12 cellular contexts compared by ENCODE assay signal in the genomic region with DNA sequence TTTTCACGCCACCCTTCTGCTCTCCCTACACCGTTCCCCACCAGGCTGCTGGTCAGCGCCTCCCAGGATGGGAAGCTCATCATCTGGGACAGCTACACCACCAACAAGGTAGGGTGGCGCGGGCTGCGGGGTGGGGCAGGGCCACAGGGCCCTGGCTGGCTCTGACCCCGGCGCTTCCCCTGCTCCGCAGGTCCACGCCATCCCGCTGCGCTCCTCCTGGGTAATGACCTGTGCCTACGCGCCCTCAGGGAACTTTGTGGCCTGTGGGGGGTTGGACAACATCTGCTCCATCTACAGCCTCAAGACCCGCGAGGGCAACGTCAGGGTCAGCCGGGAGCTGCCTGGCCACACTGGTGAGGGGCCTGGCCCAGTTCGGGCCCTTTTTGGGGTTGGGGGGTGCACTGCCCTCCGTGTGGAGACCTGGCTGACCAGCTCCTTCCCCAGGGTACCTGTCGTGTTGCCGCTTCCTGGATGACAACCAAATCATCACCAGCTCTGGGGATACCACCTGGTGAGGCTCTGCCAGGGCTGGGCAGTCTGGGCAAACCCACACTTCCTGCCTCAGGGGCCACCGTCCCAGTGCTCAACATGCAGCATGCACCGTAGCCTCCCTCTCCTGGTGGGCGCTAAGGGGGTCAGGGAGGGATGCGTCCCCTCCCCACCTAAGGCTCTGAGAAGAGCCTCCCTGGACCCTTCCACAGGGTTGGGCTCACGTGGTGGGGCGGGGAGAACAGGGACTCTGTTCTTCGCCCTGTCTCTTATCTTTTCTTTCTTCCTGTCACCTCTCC. TPM values are rescaled to one million over a fixed set of nuclear protein-coding genes. Genes with fewer than 3 reads are reported as not detected.
DNase-seq lines count a peak whose midpoint lies in the region; ATAC-seq and TF ChIP-seq lines count a peak whose summit lies in the region.
"Had no signal": no experiment of that assay in that cellular context is flagged by ENCODE, and none has a peak within 500 bp of the region (broad histone marks: within the 10 kb centered on the region; RNA-seq: fewer than 3 reads in every experiment).

No MANE protein-coding gene starts in this region.

- H3K9me2 ChIP-seq in GM23248 (ENCODE audit: insufficient read depth), result no peaks in the 10 kb centered on the region

- H3K36me3 ChIP-seq in BLaER1 (peaks cover 62% of the 10 kb centered on the region), adrenal gland (replicated peaks in 1 of 2) (peaks cover 0 to 52% of the 10 kb centered on the region in 2 donors), endodermal cell (ENCODE audit: control insufficient read depth, insufficient read depth, low read length) (peaks cover 45% of the 10 kb centered on the region), GM23248 (ENCODE audit: low read depth) (peaks cover 4% of the 10 kb centered on the region; the same call in 1 of the 2 replicates)

- H3K4me1 Mint-ChIP-seq in nephron (peaks cover 5% of the 10 kb centered on the region), endodermal cell (peaks cover 5% of the 10 kb centered on the region)

- H4K20me1 ChIP-seq in BLaER1 (peaks cover 80% of the 10 kb centered on the region), GM23248 (ENCODE audit: insufficient read depth) (no peaks in the 10 kb centered on the region)

- 85 to 90% (median 86%) methylated on average over 20 to 29 of the region's 29 CpGs for WGBS in adrenal gland, 4 donors
- WGBS in endodermal cell (ENCODE audit: insufficient coverage in 1 of 2, insufficient read length in 1 of 2), 2 experiments, result 94 to 97% methylated on average over 9 to 29 of the region's 29 CpGs
- 87 to 90% methylated on average over 21 to 29 of the region's 29 CpGs for WGBS in GM23248 (ENCODE audit: low coverage in 1 of 2, low lambda C conversion rate in 2 of 2, missing lambda C conversion rate in 2 of 2), 2 experiments

- H3K4me3 ChIP-seq in BLaER1 (no peak overlapping the region), adrenal gland (no peak overlapping the region), endodermal cell (ENCODE audit: low read length) (no peak overlapping the region), GM23248 (no peak overlapping the region)

- no peaks in the 10 kb centered on the region for H3F3A ChIP-seq in GM23248 (ENCODE audit: insufficient read depth)

- no peak for TF ChIP-seq POLR2A in adrenal gland (IDR thresholded peaks at IDR 0.05)

- H3K4me1 ChIP-seq in BLaER1, result peaks cover 31% of the 10 kb centered on the region
- H3K4me1 ChIP-seq in adrenal gland (replicated peaks in 1 of 2), result peaks cover 10 to 35% of the 10 kb centered on the region in 2 donors
- H3K4me1 ChIP-seq in endodermal cell (ENCODE audit: control insufficient read depth, insufficient read depth, low read length), result no peaks in the 10 kb centered on the region
- no peaks in the 10 kb centered on the region for H3K4me1 ChIP-seq in GM23248 (ENCODE audit: insufficient read depth)

- DNase-seq in GM13977 (ENCODE audit: low spot score), result peak; percentile 21
- DNase-seq in adrenal gland, result peak in 5 of 7 donors; percentile 25 to 58 (median 30)
- DNase-seq in endodermal cell, result no peak
- no peak for DNase-seq in GM23248
- DNase-seq: COR-L47, Karpas-422 had no signal

- H2AFZ ChIP-seq in GM23248, result no peak overlapping the region

- H3K27me3 Mint-ChIP-seq in nephron (ENCODE audit: low read depth) (no peaks in the 10 kb centered on the region), endodermal cell (ENCODE audit: insufficient read depth) (peaks cover 5% of the 10 kb centered on the region)

- peak overlapping the region; percentile 85 to 88 (median 86) for H3K4me3 Mint-ChIP-seq in nephron
- no peak overlapping the region for H3K4me3 Mint-ChIP-seq in endodermal cell

- H3K27ac ChIP-seq in BLaER1 (peak overlapping the region; percentile 35; the same call in 1 of the 2 replicates), adrenal gland (no peak overlapping the region), endodermal cell (ENCODE audit: low read depth, low read length) (no peak overlapping the region), GM23248 (no peak overlapping the region)

- intact Hi-C loops in adrenal gland (cut with DNase I), result loop anchor here in 1 of 2 donors (5.0 kb wide), 1 partner anchor 95 kb away; no protein-coding TSS in a partner anchor

- H3K27me3 ChIP-seq in BLaER1 (no peaks in the 10 kb centered on the region), adrenal gland (no peaks in the 10 kb centered on the region), endodermal cell (ENCODE audit: control insufficient read depth, insufficient read depth, low read length, poor library complexity, severe bottlenecking) (no peaks in the 10 kb centered on the region), GM23248 (replicated peaks; ENCODE audit: insufficient read depth) (no peaks in the 10 kb centered on the region)
- H3K27me3 ChIP-seq: heart left ventricle had no signal

- H3K9ac ChIP-seq in BLaER1 (0 out of 2 replicates have a peak overlapping the region, but pooled peaks have one; percentile 61), endodermal cell (ENCODE audit: extremely low read depth, low read length, poor library complexity, severe bottlenecking) (no peak overlapping the region), GM23248 (no peak overlapping the region)

- peaks cover 37% of the 10 kb centered on the region for H3K79me2 ChIP-seq in GM23248 (ENCODE audit: insufficient read depth)

- TF ChIP-seq CTCF in GM13977 (IDR thresholded peaks at IDR 0.05; ENCODE audit: extremely low read depth, insufficient read depth, missing control alignments) (no peak), adrenal gland (IDR thresholded peaks at IDR 0.05) (no peak), nephron (IDR thresholded peaks at IDR 0.05; ENCODE audit: unreplicated experiment in 3 of 3) (no peak), endodermal cell (conservative IDR thresholded peaks at IDR 0.05) (no peak)

- H3K4me2 ChIP-seq in BLaER1, result peak overlapping the region; percentile 93; the same call in 1 of the 2 replicates
- H3K4me2 ChIP-seq in GM23248 (ENCODE audit: unreplicated experiment), result no peak overlapping the region

- in situ Hi-C loops in GM13977 (cut with MboI; ENCODE audit: low pct_unique_long_range_greater_than_20kb, low sequenced_read_pairs, unreplicated experiment), result no loop called here
- in situ Hi-C loops in GM23248 (cut with MboI), result no loop called here

- ATAC-seq in GM18873 (IDR thresholded peaks at IDR 0.05; ENCODE audit: low FRiP score, unreplicated experiment), result no peak
- ATAC-seq in GM19397 (IDR thresholded peaks at IDR 0.05; ENCODE audit: unreplicated experiment), result no peak
- ATAC-seq: heart left ventricle, sciatic nerve had no signal

- H3K9me3 Mint-ChIP-seq in nephron, result no peaks in the 10 kb centered on the region
- H3K9me3 Mint-ChIP-seq in endodermal cell, result no peaks in the 10 kb centered on the region

- H3K36me3 Mint-ChIP-seq in nephron (ENCODE audit: low read depth) (peaks cover 26% of the 10 kb centered on the region), endodermal cell (ENCODE audit: low read depth) (peaks cover 27% of the 10 kb centered on the region)

- H3K9me3 ChIP-seq in BLaER1 (no peaks in the 10 kb centered on the region), adrenal gland (replicated peaks in 1 of 3) (no peaks in the 10 kb centered on the region), endodermal cell (ENCODE audit: control insufficient read depth, low read length) (no peaks in the 10 kb centered on the region), GM23248 (ENCODE audit: low read depth) (no peaks in the 10 kb centered on the region)
- H3K9me3 ChIP-seq: heart left ventricle had no signal

- H3K27ac Mint-ChIP-seq in nephron (peak overlapping the region; percentile 14 to 78 (median 65)), endodermal cell (no peak overlapping the region)

RNA-seq across cellular contexts. Expression of a gene that starts 4.0 kb away (rescaled TPM):
- total RNA-seq in adrenal gland (100 to 1,000 TPM; 152 to 365 (median 297) TPM), endodermal cell (100 to 1,000 TPM; 197 to 230 TPM)
- polyA plus RNA-seq in adrenal gland (100 to 1,000 TPM; 105 to 139 (median 105) TPM), GM23248 (2016; fragmentation: Nextera tagmentation; extraction: Ambion mirVana) (130 and 132 TPM in 2 replicates)
- 186 TPM for polyA plus RNA-seq in endodermal cell (2013, experiment 1 of 2)
- polyA plus RNA-seq in endodermal cell (2013, experiment 2 of 2), result 184 TPM
- 65.6 and 89.8 TPM in 2 replicates for total RNA-seq in GM23248 (2014; rRNA removed; shearing (Covaris generic))

RNA-seq across cellular contexts. Expression of a gene that starts 16.5 kb away (rescaled TPM):
- total RNA-seq in adrenal gland (10 to 100 TPM; 19.1 to 62.2 (median 25.9) TPM), endodermal cell (100 to 1,000 TPM in 1 of 2 donors, 10 to 100 TPM in 1; 90.0 to 101 TPM)
- polyA plus RNA-seq in adrenal gland (100 to 1,000 TPM in 1 of 3 donors, 10 to 100 TPM in 1, 1 to 10 TPM in 1; 5.4 to 167 (median 49.8) TPM), GM23248 (2016; fragmentation: Nextera tagmentation; extraction: Ambion mirVana) (6.4 and 7.4 TPM in 2 replicates)
- polyA plus RNA-seq in endodermal cell (2013, experiment 1 of 2), result 58.7 TPM
- polyA plus RNA-seq in endodermal cell (2013, experiment 2 of 2), result 48.4 TPM
- total RNA-seq in GM23248 (2014; rRNA removed; shearing (Covaris generic)), result 15.6 and 19.5 TPM in 2 replicates

RNA-seq across cellular contexts. Expression of a gene that starts 21.3 kb away (rescaled TPM):
- total RNA-seq in adrenal gland (1 to 10 TPM in 3 of 8 donors, not detected in 5; 1.9 to 3.8 (median 2.4) TPM), endodermal cell (not detected)
- polyA plus RNA-seq in adrenal gland (1 to 10 TPM in 2 of 3 donors, under 1 TPM in 1; 0.64 to 5.1 (median 2.5) TPM), GM23248 (2016; fragmentation: Nextera tagmentation; extraction: Ambion mirVana) (not detected in 2 replicates)
- 5.3 TPM for polyA plus RNA-seq in endodermal cell (2013, experiment 1 of 2)
- polyA plus RNA-seq in endodermal cell (2013, experiment 2 of 2), result 4.4 TPM
- not detected in 2 replicates for total RNA-seq in GM23248 (2014; rRNA removed; shearing (Covaris generic))
- total RNA-seq: heart left ventricle, sciatic nerve had no signal
- polyA plus RNA-seq: heart left ventricle had no signal

RNA-seq across cellular contexts. Expression of a gene that starts 28.4 kb away (rescaled TPM):
- total RNA-seq in adrenal gland (10 to 100 TPM in 7 of 8 donors, 1 to 10 TPM in 1; 8.7 to 60.9 (median 34.2) TPM), endodermal cell (10 to 100 TPM; 51.7 to 59.2 TPM)
- polyA plus RNA-seq in adrenal gland (10 to 100 TPM; 24.8 to 48.5 (median 27.1) TPM), GM23248 (2016; fragmentation: Nextera tagmentation; extraction: Ambion mirVana) (63.4 and 67.9 TPM in 2 replicates)
- polyA plus RNA-seq in endodermal cell (2013, experiment 1 of 2), result 49.0 TPM
- 43.2 TPM for polyA plus RNA-seq in endodermal cell (2013, experiment 2 of 2)
- 31.3 and 35.2 TPM in 2 replicates for total RNA-seq in GM23248 (2014; rRNA removed; shearing (Covaris generic))

RNA-seq across cellular contexts. Expression of a gene that starts 36.1 kb away (rescaled TPM):
- total RNA-seq in adrenal gland (1 to 10 TPM in 4 of 8 donors, under 1 TPM in 4; 0.24 to 2.9 (median 1.1) TPM), endodermal cell (1 to 10 TPM; 1.4 to 2.1 TPM)
- polyA plus RNA-seq in adrenal gland (1 to 10 TPM in 2 of 3 donors, under 1 TPM in 1; 0.88 to 2.1 (median 1.1) TPM), GM23248 (2016; fragmentation: Nextera tagmentation; extraction: Ambion mirVana) (0.28 and 0.79 TPM in 2 replicates)
- polyA plus RNA-seq in endodermal cell (2013, experiment 1 of 2), result 1.7 TPM
- 1.2 TPM for polyA plus RNA-seq in endodermal cell (2013, experiment 2 of 2)
- total RNA-seq in GM23248 (2014; rRNA removed; shearing (Covaris generic)), result 0.11 and 0.51 TPM in 2 replicates

Comparison
In these comparisons a context has a peak if more than half of its experiments do, and no peak if none do; other contexts are left out.
1. DNase-seq: peak in GM13977 (single experiment) and adrenal gland (5 of 7); none in endodermal cell (single experiment) and GM23248 (single experiment).